ENCODE assay signal across 16 cellular contexts in the genomic region with DNA sequence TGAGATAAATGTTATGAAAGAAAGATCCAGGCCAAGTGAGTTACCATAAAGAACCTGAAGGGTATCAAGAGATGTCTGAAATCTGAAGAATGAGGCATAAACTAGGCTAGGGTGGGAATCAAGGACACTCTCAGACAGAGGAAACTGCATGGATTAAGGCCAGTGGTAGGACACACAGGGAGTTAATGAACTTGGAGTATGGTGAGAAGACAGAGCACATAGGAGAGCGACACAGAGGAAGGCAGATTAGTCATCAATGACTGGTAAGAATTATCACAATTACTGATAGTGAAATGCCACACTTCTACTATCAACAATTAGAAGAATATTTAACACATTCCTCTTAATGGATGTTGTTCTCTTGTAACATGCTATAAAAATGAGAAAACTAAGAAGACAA.
DNase-seq lines count a peak whose midpoint lies in the region; ATAC-seq, FAIRE-seq and TF ChIP-seq lines count a peak whose summit lies in the region.
"Had no signal": no experiment of that assay in that cellular context is flagged by ENCODE, and none has a peak within 500 bp of the region (broad histone marks: within the 10 kb centered on the region; RNA-seq: fewer than 3 reads in every experiment).

No MANE protein-coding gene starts in this region.

- H3K9me3 ChIP-seq in endodermal cell (ENCODE audit: control insufficient read depth, low read length) (no peaks in the 10 kb centered on the region), small intestine (ENCODE audit: control insufficient read depth, low read depth) (no peaks in the 10 kb centered on the region)
- H3K9me3 ChIP-seq: gastroesophageal sphincter, SJSA1 had no signal

- H3K27me3 ChIP-seq in endodermal cell (ENCODE audit: control insufficient read depth, insufficient read depth, low read length, poor library complexity, severe bottlenecking) (no peaks in the 10 kb centered on the region), small intestine (ENCODE audit: control insufficient read depth in 2 of 2, insufficient read depth in 2 of 2, low read length in 2 of 2) (no peaks in the 10 kb centered on the region)
- H3K27me3 ChIP-seq: gastroesophageal sphincter, SJSA1 had no signal

- H3K4me1 ChIP-seq in endodermal cell (ENCODE audit: control insufficient read depth, insufficient read depth, low read length) = no peaks in the 10 kb centered on the region
- no peaks in the 10 kb centered on the region for H3K4me1 ChIP-seq in small intestine (ENCODE audit: control insufficient read depth in 2 of 2, insufficient read depth in 1 of 2, low read depth in 1 of 2, low read length in 1 of 2)
- H3K4me1 ChIP-seq: gastroesophageal sphincter, SJSA1 had no signal

- DNase-seq in activated T-cell treated with anti-CD3 and anti-CD28 coated beads, Interleukin-2, amount 50 U/mL, for 72 hours = peak in 1 of 2 donors; percentile 2
- no peak for DNase-seq in activated T-cell treated with anti-CD3 and anti-CD28 coated beads, Interleukin-2, amount 50 U/mL, for 48 hours
- DNase-seq in endodermal cell = no peak
- peak; percentile 24 for DNase-seq in small intestine
- DNase-seq in NCI-H446 treated with DMSO at 0.1 percent for 48 hours (lab: John Stamatoyannopoulos, UW) = no peak
- no peak for DNase-seq in DMS79 (lab: John Stamatoyannopoulos, UW)
- DNase-seq: DND-41; islet precursor cell; KG1; NCI-H187; stimulated activated CD4-positive, alpha-beta T cell treated with anti-CD3 and anti-CD28 coated beads, Interleukin-4, amount 100 ng/mL, for 24 hours; stimulated activated naive CD4-positive, alpha-beta T cell had no signal

- WGBS in endodermal cell (ENCODE audit: insufficient coverage in 1 of 2, insufficient read length in 1 of 2), 2 experiments = 67% methylated on average over 1 of the region's 1 CpG; no CpG with 5 or more reads in 1 of the 2 experiments
- WGBS in small intestine, 3 donors = 20 to 38% (median 24%) methylated on average over 1 of the region's 1 CpG

- H3K27ac Mint-ChIP-seq in activated T-cell treated with anti-CD3 and anti-CD28 coated beads, Interleukin-2, amount 50 U/mL, for 72 hours = peak overlapping the region; percentile 83
- peak overlapping the region; percentile 37 for H3K27ac Mint-ChIP-seq in endodermal cell

- H3K36me3 ChIP-seq in endodermal cell (ENCODE audit: control insufficient read depth, insufficient read depth, low read length) = peaks cover 26% of the 10 kb centered on the region
- H3K36me3 ChIP-seq in small intestine (ENCODE audit: control insufficient read depth in 2 of 2, insufficient read depth in 2 of 2, low read length in 2 of 2) = peaks cover 2 to 4% of the 10 kb centered on the region in 2 donors

- no peaks in the 10 kb centered on the region for H3K27me3 Mint-ChIP-seq in activated T-cell treated with anti-CD3 and anti-CD28 coated beads, Interleukin-2, amount 50 U/mL, for 72 hours (ENCODE audit: low read depth)
- H3K27me3 Mint-ChIP-seq in endodermal cell (ENCODE audit: insufficient read depth) = no peaks in the 10 kb centered on the region

- H3K27ac ChIP-seq in VCaP = peak overlapping the region; percentile 49; the same call in 1 of the 2 replicates
- no peak overlapping the region for H3K27ac ChIP-seq in endodermal cell (ENCODE audit: low read depth, low read length)
- no peak overlapping the region for H3K27ac ChIP-seq in small intestine (ENCODE audit: low read depth in 1 of 2, low read length in 1 of 2)
- H3K27ac ChIP-seq: gastroesophageal sphincter, SJSA1 had no signal

- H3K4me3 ChIP-seq in endodermal cell (ENCODE audit: low read length) (no peak overlapping the region), small intestine (ENCODE audit: low read depth in 1 of 2, low read length in 2 of 2) (no peak overlapping the region)
- H3K4me3 ChIP-seq: gastroesophageal sphincter, SJSA1 had no signal

- peak; percentile 44 to 47 for ATAC-seq in activated T-cell treated with anti-CD3 and anti-CD28 coated beads, Interleukin-2, amount 50 U/mL, for 72 hours (replicated peaks in 1 of 2)
- ATAC-seq in GM21717 (IDR thresholded peaks at IDR 0.05; ENCODE audit: unreplicated experiment) = no peak
- ATAC-seq: gastroesophageal sphincter had no signal

- FAIRE-seq in small intestine (lab: Jason Lieb, UNC) = no peak

- H3K4me3 Mint-ChIP-seq in activated T-cell treated with anti-CD3 and anti-CD28 coated beads, Interleukin-2, amount 50 U/mL, for 72 hours = peak overlapping the region; percentile 61 to 66
- H3K4me3 Mint-ChIP-seq in endodermal cell = no peak overlapping the region

- no peak for TF ChIP-seq CTCF in VCaP (conservative IDR thresholded peaks at IDR 0.05)
- no peak for TF ChIP-seq CTCF in endodermal cell (conservative IDR thresholded peaks at IDR 0.05)

- no peak overlapping the region for H3K9ac ChIP-seq in endodermal cell (ENCODE audit: extremely low read depth, low read length, poor library complexity, severe bottlenecking)

- H3K9me3 Mint-ChIP-seq in activated T-cell treated with anti-CD3 and anti-CD28 coated beads, Interleukin-2, amount 50 U/mL, for 72 hours = no peaks in the 10 kb centered on the region
- H3K9me3 Mint-ChIP-seq in endodermal cell = no peaks in the 10 kb centered on the region

- H3K4me1 Mint-ChIP-seq in activated T-cell treated with anti-CD3 and anti-CD28 coated beads, Interleukin-2, amount 50 U/mL, for 72 hours (ENCODE audit: low read depth) = peaks cover 34% of the 10 kb centered on the region
- H3K4me1 Mint-ChIP-seq in endodermal cell = peaks cover 11% of the 10 kb centered on the region

- peaks cover 3 to 5% of the 10 kb centered on the region in 2 donors for H3K36me3 Mint-ChIP-seq in activated T-cell treated with anti-CD3 and anti-CD28 coated beads, Interleukin-2, amount 50 U/mL, for 72 hours (ENCODE audit: insufficient read depth in 2 of 2)
- peaks cover 21% of the 10 kb centered on the region for H3K36me3 Mint-ChIP-seq in endodermal cell (ENCODE audit: low read depth)
